1 cellular context compared by ENCODE assay signal in the genomic region with DNA sequence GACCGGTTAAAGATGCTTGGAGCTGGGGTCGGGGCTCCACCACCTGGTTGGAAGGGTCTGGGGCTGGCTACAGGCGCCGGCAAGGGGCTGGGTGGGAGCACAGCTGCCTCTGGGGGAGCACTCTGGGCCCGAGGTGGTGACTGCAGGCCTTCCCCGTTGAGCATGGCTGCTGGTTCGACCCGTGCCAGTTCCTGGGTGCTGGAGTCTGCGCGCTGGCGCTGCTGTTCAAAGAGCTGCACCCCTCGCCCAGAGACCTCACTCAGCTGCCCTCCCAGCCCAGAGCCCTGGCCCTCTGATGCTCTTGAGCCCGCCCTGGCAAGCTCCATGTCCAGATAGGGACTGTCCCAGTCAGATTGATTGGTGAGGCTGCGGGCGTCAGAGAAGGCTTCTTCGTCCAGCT.
TF ChIP-seq lines count a peak whose summit lies in the region.

No MANE protein-coding gene starts in this region.

TF ChIP-seq in H1, 55 proteins besides CTCF, POLR2A, EP300 and RAD21:
- TF ChIP-seq CEBPB (IDR thresholded peaks at IDR 0.05; ENCODE audit: low read depth, low read length) (no peak), TEAD4 (IDR thresholded peaks at IDR 0.05; ENCODE audit: low read depth, low read length) (no peak), MAFK (IDR thresholded peaks at IDR 0.05; ENCODE audit: low read depth, low read length) (no peak), HDAC2 (IDR thresholded peaks at IDR 0.05; ENCODE audit: borderline replicate concordance in 1 of 2, low read depth in 2 of 2, low read length in 2 of 2) (no peak), TAF7 (optimal IDR thresholded peaks at IDR 0.05; ENCODE audit: borderline replicate concordance, low read depth, low read length) (no peak), SIX5 (IDR thresholded peaks at IDR 0.05; ENCODE audit: low read depth, low read length) (no peak), FOSL1 (IDR thresholded peaks at IDR 0.05; ENCODE audit: insufficient read depth, low read depth, low read length) (no peak), NRF1 (IDR thresholded peaks at IDR 0.05; ENCODE audit: low read depth, low read length) (no peak), EZH2 (IDR thresholded peaks at IDR 0.05; ENCODE audit: low read depth, low read length, severe bottlenecking) (no peak), BCL11A (IDR thresholded peaks at IDR 0.05; ENCODE audit: low read depth in 2 of 2, low read length in 2 of 2) (no peak), KDM5A (IDR thresholded peaks at IDR 0.05; ENCODE audit: low read length) (no peak), TCF12 (IDR thresholded peaks at IDR 0.05; ENCODE audit: low read depth, low read length) (no peak), RFX5 (IDR thresholded peaks at IDR 0.05; ENCODE audit: borderline replicate concordance, low read depth, low read length) (no peak), BACH1 (IDR thresholded peaks at IDR 0.05; ENCODE audit: low read length) (no peak)
- TF ChIP-seq, protein P1, sequence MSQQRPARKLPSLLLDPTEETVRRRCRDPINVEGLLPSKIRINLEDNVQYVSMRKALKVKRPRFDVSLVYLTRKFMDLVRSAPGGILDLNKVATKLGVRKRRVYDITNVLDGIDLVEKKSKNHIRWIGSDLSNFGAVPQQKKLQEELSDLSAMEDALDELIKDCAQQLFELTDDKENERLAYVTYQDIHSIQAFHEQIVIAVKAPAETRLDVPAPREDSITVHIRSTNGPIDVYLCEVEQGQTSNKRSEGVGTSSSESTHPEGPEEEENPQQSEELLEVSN (IDR thresholded peaks at IDR 0.05): no peak
